8 cellular contexts compared by ENCODE assay signal in the genomic region with DNA sequence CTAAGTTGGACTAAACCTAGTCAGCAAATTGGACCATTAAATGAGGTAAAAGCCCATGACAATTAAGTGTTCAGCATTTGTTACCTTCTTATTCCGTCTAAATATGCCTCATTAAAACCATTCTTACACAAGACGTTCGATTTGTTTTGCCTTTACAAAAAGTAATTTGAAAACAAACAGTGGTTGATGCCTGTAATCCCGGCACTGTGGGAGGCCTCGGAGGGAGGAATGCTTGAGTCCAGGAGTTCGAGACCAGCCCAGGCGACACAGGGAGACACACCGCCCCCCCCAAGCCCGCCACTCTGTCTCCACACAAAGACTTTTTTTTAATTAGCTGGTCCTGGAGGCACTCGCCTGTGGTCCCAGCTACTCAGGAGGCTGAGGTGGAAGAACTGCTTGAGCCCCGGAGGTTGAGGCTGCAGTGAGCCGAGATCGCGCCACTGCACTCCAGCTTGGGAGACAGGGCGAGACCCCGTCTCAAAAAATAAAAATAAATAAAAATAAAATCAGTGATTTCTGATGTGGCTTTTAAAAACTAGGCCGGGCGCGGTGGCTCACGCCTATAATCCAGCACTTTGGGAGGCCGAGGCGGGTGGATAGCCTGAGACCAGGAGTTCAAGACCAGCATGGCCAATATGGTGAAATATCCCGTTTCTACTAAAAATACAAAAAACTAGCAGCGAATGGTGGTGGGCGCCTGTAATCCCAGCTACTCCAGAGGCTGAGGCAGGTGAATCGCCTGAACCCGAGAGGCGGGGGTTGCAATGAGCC. TPM values are rescaled to one million over a fixed set of nuclear protein-coding genes. Genes with fewer than 3 reads are reported as not detected.
DNase-seq lines count a peak whose midpoint lies in the region; ATAC-seq and TF ChIP-seq lines count a peak whose summit lies in the region.

No MANE protein-coding gene starts in this region.

- H3K4me3 ChIP-seq in fibroblast of pulmonary artery (replicated peaks; ENCODE audit: low read depth, low read length): peak overlapping the region; percentile 100

- H3K27ac Mint-ChIP-seq in activated B cell treated with CpG ODN at 0.5 μM for 24 hours (peak overlapping the region; percentile 98), osteocyte (ENCODE audit: unreplicated experiment) (peak overlapping the region; percentile 98)

- intact Hi-C loops in Right ventricle myocardium superior (cut with DNase I) (no loop called here), Right ventricle myocardium inferior (cut with DNase I) (loop anchor here (5.0 kb wide), 1 partner anchor 42 kb away; no protein-coding TSS in a partner anchor), activated B cell treated with CpG ODN at 0.5 μM for 24 hours (cut with micrococcal nuclease) (loop anchor here (5.0 kb wide), 1 partner anchor 1492 kb away; a partner anchor contains a TSS)

- peak overlapping the region; percentile 98 for H3K4me3 Mint-ChIP-seq in activated B cell treated with CpG ODN at 0.5 μM for 24 hours
- peak overlapping the region; percentile 99 for H3K4me3 Mint-ChIP-seq in osteocyte (ENCODE audit: unreplicated experiment)

- CTCF ChIA-PET in activated B cell treated with CpG ODN at 0.5 μM for 24 hours (lab: Charles Lee): interaction anchor here (1.0 to 1.5 kb wide), 4 partner anchors 25 to 980 kb away, joined by 3 to 4 read pairs (median 4); no protein-coding TSS in a partner anchor

- H3K4me1 Mint-ChIP-seq in activated B cell treated with CpG ODN at 0.5 μM for 24 hours (peaks cover 47% of the 10 kb centered on the region), osteocyte (ENCODE audit: unreplicated experiment) (peaks cover 46% of the 10 kb centered on the region)

- peaks cover 36% of the 10 kb centered on the region for H3K36me3 Mint-ChIP-seq in activated B cell treated with CpG ODN at 0.5 μM for 24 hours (ENCODE audit: low read depth)
- peaks cover 6% of the 10 kb centered on the region for H3K36me3 Mint-ChIP-seq in osteocyte (ENCODE audit: unreplicated experiment)

- H3K27me3 Mint-ChIP-seq in activated B cell treated with CpG ODN at 0.5 μM for 24 hours: peaks cover 2% of the 10 kb centered on the region
- H3K27me3 Mint-ChIP-seq in osteocyte (ENCODE audit: unreplicated experiment): no peaks in the 10 kb centered on the region

- DNase-seq in Right ventricle myocardium superior (peak; percentile 51), Right ventricle myocardium inferior (ENCODE audit: missing footprints) (no peak), activated B cell treated with CpG ODN at 0.5 μM for 24 hours (no peak), fibroblast of pulmonary artery (ENCODE audit: low read depth) (no peak), osteocyte (ENCODE audit: extremely low spot score, unreplicated experiment) (no peak), NCI-H774 (lab: John Stamatoyannopoulos, UW) (no peak), NCI-H2081 (lab: John Stamatoyannopoulos, UW) (no peak)

- TF ChIP-seq CTCF in activated B cell treated with CpG ODN at 0.5 μM for 24 hours (IDR thresholded peaks at IDR 0.05) (no peak), fibroblast of pulmonary artery (IDR thresholded peaks at IDR 0.05; ENCODE audit: low read length, missing control alignments) (no peak), osteocyte (IDR thresholded peaks at IDR 0.05) (no peak)

- no peak for ATAC-seq in Right ventricle myocardium superior (ENCODE audit: poor library complexity)
- ATAC-seq in Right ventricle myocardium inferior: no peak
- ATAC-seq in activated B cell treated with CpG ODN at 0.5 μM for 24 hours (ENCODE audit: low read depth): no peak
- ATAC-seq in HG02678 (IDR thresholded peaks at IDR 0.05; ENCODE audit: unreplicated experiment): no peak

- H3K9me3 Mint-ChIP-seq in activated B cell treated with CpG ODN at 0.5 μM for 24 hours: no peaks in the 10 kb centered on the region
- no peaks in the 10 kb centered on the region for H3K9me3 Mint-ChIP-seq in osteocyte (ENCODE audit: unreplicated experiment)

- POLR2A ChIA-PET in activated B cell treated with CpG ODN at 0.5 μM for 24 hours (lab: Charles Lee): interaction anchor here (0.6 to 1.8 kb wide), 17 partner anchors 33 to 1492 kb away, joined by 3 to 19 read pairs (median 5); a partner anchor contains a TSS

RNA-seq across cellular contexts. Expression of a gene that starts 0.9 kb away (rescaled TPM):
- 434 TPM for total RNA-seq in Right ventricle myocardium superior
- total RNA-seq in Right ventricle myocardium inferior: 416 TPM
- total RNA-seq in activated B cell treated with CpG ODN at 0.5 μM for 24 hours: 726 and 733 TPM in 2 replicates
- total RNA-seq in osteocyte: 516 and 555 TPM in 2 replicates

RNA-seq across cellular contexts. Expression of a gene that starts 44.5 kb away (rescaled TPM):
- total RNA-seq in Right ventricle myocardium superior: 107 TPM
- 122 TPM for total RNA-seq in Right ventricle myocardium inferior
- total RNA-seq in activated B cell treated with CpG ODN at 0.5 μM for 24 hours: 0.29 and 1.5 TPM in 2 replicates
- 107 and 116 TPM in 2 replicates for total RNA-seq in osteocyte

RNA-seq across cellular contexts. Expression of a gene that starts 56.5 kb away (rescaled TPM):
- total RNA-seq in Right ventricle myocardium superior (7.0 TPM), Right ventricle myocardium inferior (6.6 TPM), activated B cell treated with CpG ODN at 0.5 μM for 24 hours (3.9 and 4.7 TPM in 2 replicates), osteocyte (69.2 and 72.5 TPM in 2 replicates)

Comparison
In these comparisons a context has a peak if more than half of its experiments do, and no peak if none do; other contexts are left out.
1. RNA of a gene that starts 44.5 kb away (total RNA-seq): 122 TPM in Right ventricle myocardium inferior (single experiment), 107 to 116 TPM in osteocyte and 107 TPM in Right ventricle myocardium superior (single experiment); 0.29 to 1.5 TPM in activated B cell treated with CpG ODN at 0.5 μM for 24 hours; every median in the first group is over 10 times any median in the second.